ENCODE assay signal across 8 cellular contexts in the genomic region with DNA sequence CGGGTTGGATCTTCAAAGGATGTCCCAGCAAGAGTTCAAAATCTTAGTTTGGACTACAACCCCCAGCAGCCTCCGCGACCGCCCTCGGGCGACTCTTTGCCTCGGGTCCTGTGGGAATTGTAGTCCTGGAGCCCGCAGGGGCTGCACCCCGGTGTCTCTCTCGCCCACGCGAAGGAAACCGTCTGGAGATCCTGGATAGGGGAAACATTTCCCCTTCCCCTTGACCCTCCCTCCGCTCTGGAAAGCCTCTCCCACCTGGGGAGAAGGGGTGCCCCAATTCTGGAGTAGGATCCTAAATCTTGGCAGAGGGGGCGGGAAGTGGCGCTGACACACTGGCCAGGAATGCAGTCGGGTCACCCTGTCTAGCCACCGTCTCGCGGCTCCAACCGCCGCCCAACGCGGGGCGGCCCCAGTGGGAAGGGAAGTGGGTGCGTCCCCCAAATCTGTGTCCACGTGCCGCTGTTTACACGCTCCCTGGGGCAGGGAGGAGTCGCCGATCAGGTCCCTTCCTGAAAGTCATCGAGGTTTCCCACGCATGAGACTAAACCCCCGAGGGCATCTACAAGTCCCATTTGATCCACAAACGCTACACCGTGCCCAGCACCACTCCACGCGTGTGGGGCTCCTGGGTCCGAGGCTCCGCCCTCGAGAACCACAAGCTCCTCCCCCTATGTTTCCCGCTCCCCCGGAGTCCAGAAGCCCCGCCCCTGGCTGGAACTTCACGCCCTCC. TPM values are rescaled to one million over a fixed set of nuclear protein-coding genes. Genes with fewer than 3 reads are reported as not detected.
DNase-seq lines count a peak whose midpoint lies in the region; ATAC-seq, FAIRE-seq and TF ChIP-seq lines count a peak whose summit lies in the region.

No MANE protein-coding gene starts in this region.

- H3K27me3 ChIP-seq in astrocyte (ENCODE audit: insufficient read depth, low read length) (no peaks in the 10 kb centered on the region), hepatocyte (peaks cover 23% of the 10 kb centered on the region)

- H2AFZ ChIP-seq in astrocyte (ENCODE audit: low read depth, low read length): peak overlapping the region; percentile 55
- H2AFZ ChIP-seq in hepatocyte: peak overlapping the region; percentile 90

- DNase-seq in NCI-H146 treated with DMSO at 0.1 percent for 48 hours (lab: John Stamatoyannopoulos, UW; ENCODE audit: unreplicated experiment) (peak; percentile 63), T-helper 22 cell (ENCODE audit: low read depth) (peak; percentile 72), astrocyte (ENCODE audit: low read depth) (peak; percentile 79), hepatocyte (ENCODE audit: low spot score) (peak; percentile 91), retinal pigment epithelial cell (ENCODE audit: low read depth) (peak; percentile 47), mesenteric fat pad (ENCODE audit: low spot score) (no peak)

- ATAC-seq in GM18498 (IDR thresholded peaks at IDR 0.05; ENCODE audit: unreplicated experiment) (peak; percentile 52), HG02852 (IDR thresholded peaks at IDR 0.05; ENCODE audit: unreplicated experiment) (peak; percentile 50)

- H3K36me3 ChIP-seq in astrocyte (ENCODE audit: insufficient read depth, low read length) (no peaks in the 10 kb centered on the region), hepatocyte (replicated peaks; ENCODE audit: insufficient read depth, low read depth) (no peaks in the 10 kb centered on the region)

- H3K36me3 Mint-ChIP-seq in astrocyte (ENCODE audit: low read depth, unreplicated experiment): peaks cover 10% of the 10 kb centered on the region

- H3K4me3 ChIP-seq in astrocyte (ENCODE audit: insufficient read depth, low read depth, low read length) (peak overlapping the region; percentile 90), hepatocyte (peak overlapping the region; percentile 68), retinal pigment epithelial cell (ENCODE audit: low read length) (peak overlapping the region; percentile 97)

- peaks cover 12% of the 10 kb centered on the region for H3K4me1 Mint-ChIP-seq in astrocyte (ENCODE audit: low read depth, unreplicated experiment)

- H3K9me2 ChIP-seq in hepatocyte (replicated peaks; ENCODE audit: insufficient read depth): no peaks in the 10 kb centered on the region

- H3K4me2 ChIP-seq in astrocyte (ENCODE audit: low read length) (peak overlapping the region; percentile 96), hepatocyte (peak overlapping the region; percentile 95)

- H4K20me1 ChIP-seq in astrocyte (ENCODE audit: insufficient read depth, low read length) (no peaks in the 10 kb centered on the region), hepatocyte (ENCODE audit: insufficient read depth, poor library complexity, severe bottlenecking) (no peaks in the 10 kb centered on the region)

- H3K9me3 Mint-ChIP-seq in astrocyte (ENCODE audit: unreplicated experiment): no peaks in the 10 kb centered on the region

- under 1% methylated on average over 45 of the region's 45 CpGs for WGBS in hepatocyte (ENCODE audit: low lambda C conversion rate, missing lambda C conversion rate)

- peak overlapping the region; percentile 89 for H3K9ac ChIP-seq in astrocyte (ENCODE audit: low read length)

- peak overlapping the region; percentile 94 for H3K27ac ChIP-seq in astrocyte (ENCODE audit: low read depth, low read length)
- peak overlapping the region; percentile 92 for H3K27ac ChIP-seq in hepatocyte

- peak overlapping the region; percentile 97 for H3K4me3 Mint-ChIP-seq in astrocyte (ENCODE audit: unreplicated experiment)

- H3K4me1 ChIP-seq in astrocyte (ENCODE audit: insufficient read depth, low read length): peaks cover 30% of the 10 kb centered on the region
- peaks cover 6% of the 10 kb centered on the region for H3K4me1 ChIP-seq in hepatocyte (ENCODE audit: insufficient read depth)

- no peak for FAIRE-seq in astrocyte (lab: Jason Lieb, UNC)

- H3K9me3 ChIP-seq in astrocyte (ENCODE audit: insufficient read depth, low read depth, low read length) (no peaks in the 10 kb centered on the region), hepatocyte (ENCODE audit: low read depth) (no peaks in the 10 kb centered on the region)

- H3K79me2 ChIP-seq in astrocyte (ENCODE audit: insufficient read depth, low read length) (peaks cover 47% of the 10 kb centered on the region), hepatocyte (peaks cover 27% of the 10 kb centered on the region)

- H3K27me3 Mint-ChIP-seq in astrocyte (ENCODE audit: low read depth, unreplicated experiment): no peaks in the 10 kb centered on the region

- TF ChIP-seq CTCF in astrocyte (IDR thresholded peaks at IDR 0.05; ENCODE audit: insufficient read depth, low read depth, low read length) (no peak), hepatocyte (IDR thresholded peaks at IDR 0.05; ENCODE audit: poor library complexity) (no peak), retinal pigment epithelial cell (conservative IDR thresholded peaks at IDR 0.05; ENCODE audit: low read depth, low read length) (no peak)

- peak overlapping the region; percentile 96 for H3K27ac Mint-ChIP-seq in astrocyte (ENCODE audit: unreplicated experiment)

RNA-seq across cellular contexts. Expression of gene PPP1R13L, which starts 0.7 kb away (rescaled TPM):
- total RNA-seq in astrocyte (56.6 and 56.7 TPM in 2 replicates), hepatocyte (7.9 and 8.7 TPM in 2 replicates), mesenteric fat pad (17.6 TPM)
- polyA plus RNA-seq in hepatocyte: 14.8 and 22.9 TPM in 2 replicates

RNA-seq across cellular contexts. Expression of gene POLR1G, which starts 0.8 kb away (rescaled TPM):
- 10.9 and 12.8 TPM in 2 replicates for total RNA-seq in astrocyte
- 2.7 and 3.3 TPM in 2 replicates for total RNA-seq in hepatocyte
- 2.4 and 2.5 TPM in 2 replicates for polyA plus RNA-seq in hepatocyte
- total RNA-seq in mesenteric fat pad: 6.7 TPM

RNA-seq across cellular contexts. Expression of gene ERCC1, which starts 18.1 kb away (rescaled TPM):
- total RNA-seq in astrocyte (67.5 and 70.4 TPM in 2 replicates), hepatocyte (42.5 and 51.0 TPM in 2 replicates), mesenteric fat pad (82.3 TPM)
- polyA plus RNA-seq in hepatocyte: 66.7 and 72.8 TPM in 2 replicates

RNA-seq across cellular contexts. Expression of gene ERCC2, which starts 35.2 kb away (rescaled TPM):
- total RNA-seq in astrocyte: 38.9 and 44.7 TPM in 2 replicates
- 10.1 and 13.9 TPM in 2 replicates for total RNA-seq in hepatocyte
- polyA plus RNA-seq in hepatocyte: 7.1 and 7.3 TPM in 2 replicates
- 12.3 TPM for total RNA-seq in mesenteric fat pad
